15 cellular contexts compared by ENCODE assay signal in genomic region chr16:8623634-8624033, GRCh38. TPM values are rescaled to one million over a fixed set of nuclear protein-coding genes. Genes with fewer than 3 reads are reported as not detected.
A peak's percentile ranks its signal among the peaks of the same experiment; 100 is the strongest.
DNase-seq lines count a peak whose midpoint lies in the region; ATAC-seq and TF ChIP-seq lines count a peak whose summit lies in the region.
"Had no signal": no experiment of that assay in that cellular context is flagged by ENCODE, and none has a peak within 500 bp of the region (broad histone marks: within the 10 kb centered on the region; RNA-seq: fewer than 3 reads in every experiment).

No MANE protein-coding gene starts in this region.

- intact Hi-C loops in CD4-positive, alpha-beta T cell (cut with DNase I, micrococcal nuclease) = loop anchor here (5.0 kb wide), 2 partner anchors 174 to 249 kb away; partner anchors contain the start of genes PMM2 (in 1 of the 2) and TMEM186 (in 1 of the 2)
- intact Hi-C loops in left ventricle myocardium inferior (cut with micrococcal nuclease) = no loop called here

- H2AFZ ChIP-seq in neuron (ENCODE audit: low read depth, low read length) = no peak overlapping the region
- H2AFZ ChIP-seq: parathyroid adenoma had no signal

- CTCF ChIA-PET in CD4-positive, alpha-beta T cell (lab: Charles Lee) = interaction anchor here (0.7 kb wide), 1 partner anchor 120 kb away, joined by 3 read pairs; no protein-coding TSS in a partner anchor

- DNase-seq in CD4-positive, alpha-beta T cell = no peak
- DNase-seq in HT1080 (ENCODE audit: low read depth) (peak; percentile 30), endothelial cell (ENCODE audit: low spot score) (no peak), NCI-H1694 treated with DMSO at 0.1 percent for 48 hours (lab: John Stamatoyannopoulos, UW) (no peak), left ventricle myocardium inferior (no peak), NCI-H187 (lab: John Stamatoyannopoulos, UW) (no peak)
- DNase-seq: activated gamma-delta T cell; DMS79; left ventricle myocardium superior; NCI-H510A; SJCRH30; stimulated activated CD4-positive, alpha-beta T cell treated with anti-CD3 and anti-CD28 coated beads, Interleukin-4, amount 100 ng/mL, for 24 hours had no signal

- no peak for ATAC-seq in CD4-positive, alpha-beta T cell (ENCODE audit: poor library complexity)
- ATAC-seq: left ventricle myocardium superior had no signal

- no peaks in the 10 kb centered on the region for H3K9me3 Mint-ChIP-seq in CD4-positive, alpha-beta T cell
- no peaks in the 10 kb centered on the region for H3K9me3 Mint-ChIP-seq in endothelial cell (ENCODE audit: unreplicated experiment)

- H3K27me3 ChIP-seq in CD4-positive, alpha-beta T cell (ENCODE audit: control insufficient read depth, insufficient read depth, low read length) = no peaks in the 10 kb centered on the region
- H3K27me3 ChIP-seq in neuron (ENCODE audit: insufficient read depth, low read length) = no peaks in the 10 kb centered on the region
- H3K27me3 ChIP-seq in left ventricle myocardium inferior (ENCODE audit: low read depth) = no peaks in the 10 kb centered on the region

- H3K4me1 ChIP-seq in neuron (ENCODE audit: insufficient read depth, low read length) = peaks cover 15% of the 10 kb centered on the region
- H3K4me1 ChIP-seq in left ventricle myocardium inferior = peaks cover 35% of the 10 kb centered on the region
- H3K4me1 ChIP-seq: parathyroid adenoma had no signal

- TF ChIP-seq CTCF in CD4-positive, alpha-beta T cell (IDR thresholded peaks at IDR 0.05) = no peak
- TF ChIP-seq CTCF in endothelial cell (IDR thresholded peaks at IDR 0.05; ENCODE audit: unreplicated experiment) (no peak), left ventricle myocardium inferior (IDR thresholded peaks at IDR 0.05; ENCODE audit: borderline replicate concordance) (no peak)

- H3K4me3 Mint-ChIP-seq in CD4-positive, alpha-beta T cell = peak overlapping the region; percentile 94
- H3K4me3 Mint-ChIP-seq in endothelial cell (ENCODE audit: unreplicated experiment) = peak overlapping the region; percentile 62

- no peak overlapping the region for H3K27ac ChIP-seq in CD4-positive, alpha-beta T cell (ENCODE audit: low read depth, low read length)
- H3K27ac ChIP-seq in left ventricle myocardium inferior (replicated peaks) = no peak overlapping the region
- H3K27ac ChIP-seq: coronary artery, parathyroid adenoma, SJCRH30 had no signal

- H3K27ac Mint-ChIP-seq in CD4-positive, alpha-beta T cell = no peak overlapping the region
- H3K27ac Mint-ChIP-seq in endothelial cell (ENCODE audit: unreplicated experiment) = no peak overlapping the region

- H3K4me1 Mint-ChIP-seq in CD4-positive, alpha-beta T cell (ENCODE audit: low read depth) = peaks cover 35% of the 10 kb centered on the region
- peaks cover 9% of the 10 kb centered on the region for H3K4me1 Mint-ChIP-seq in endothelial cell (ENCODE audit: unreplicated experiment)

- H3K4me3 ChIP-seq in neuron (ENCODE audit: low read length) (peak overlapping the region; percentile 8), left ventricle myocardium inferior (no peak overlapping the region)
- H3K4me3 ChIP-seq: SJCRH30 had no signal

- H3K9me3 ChIP-seq in CD4-positive, alpha-beta T cell (ENCODE audit: control insufficient read depth, low read length) = no peaks in the 10 kb centered on the region
- no peaks in the 10 kb centered on the region for H3K9me3 ChIP-seq in neuron (ENCODE audit: low read length)
- H3K9me3 ChIP-seq in left ventricle myocardium inferior (replicated peaks) = no peaks in the 10 kb centered on the region
- H3K9me3 ChIP-seq: SJCRH30 had no signal

- peaks cover 3% of the 10 kb centered on the region for H3K27me3 Mint-ChIP-seq in CD4-positive, alpha-beta T cell
- H3K27me3 Mint-ChIP-seq in endothelial cell (ENCODE audit: unreplicated experiment) = no peaks in the 10 kb centered on the region

- peaks cover 35% of the 10 kb centered on the region for H3K36me3 ChIP-seq in neuron (ENCODE audit: insufficient read depth, low read length)
- peaks cover 34% of the 10 kb centered on the region for H3K36me3 ChIP-seq in left ventricle myocardium inferior

- H3K36me3 Mint-ChIP-seq in CD4-positive, alpha-beta T cell (ENCODE audit: low read depth) = peaks cover 42% of the 10 kb centered on the region
- H3K36me3 Mint-ChIP-seq in endothelial cell (ENCODE audit: low read depth, unreplicated experiment) = peaks cover 17% of the 10 kb centered on the region

- POLR2A ChIA-PET in CD4-positive, alpha-beta T cell (lab: Charles Lee) = no interaction called here

RNA-seq across cellular contexts. Expression of gene METTL22, which starts 2.1 kb away (rescaled TPM):
- 10 to 100 TPM; 23.2 to 26.5 TPM for total RNA-seq in CD4-positive, alpha-beta T cell
- 17.0 and 25.8 TPM in 2 replicates for total RNA-seq in HT1080 (2014; rRNA removed; shearing (Covaris generic))
- polyA plus RNA-seq in HT1080 (2015; cell fraction: cytosol; rRNA removed) = 15.9 and 21.1 TPM in 2 replicates
- 37.3 and 52.5 TPM in 2 replicates for polyA plus RNA-seq in HT1080 (2015; cell fraction: nucleus; rRNA removed)
- 39.6 TPM for total RNA-seq in endothelial cell (ENCODE audit: unreplicated experiment)
- total RNA-seq in left ventricle myocardium inferior = 27.3 TPM

RNA-seq across cellular contexts. Expression of gene TMEM114, which starts 33.3 kb away (rescaled TPM):
- not detected for total RNA-seq in CD4-positive, alpha-beta T cell
- not detected in 2 replicates for total RNA-seq in HT1080 (2014; rRNA removed; shearing (Covaris generic))
- polyA plus RNA-seq in HT1080 (2015; cell fraction: cytosol; rRNA removed) = not detected in 2 replicates
- polyA plus RNA-seq in HT1080 (2015; cell fraction: nucleus; rRNA removed) = not detected in 2 replicates
- total RNA-seq in endothelial cell (ENCODE audit: unreplicated experiment) (not detected), left ventricle myocardium inferior (not detected)
- total RNA-seq: left ventricle myocardium superior, SJCRH30 had no signal

RNA-seq across cellular contexts. Expression of gene ABAT, which starts 50.8 kb away (rescaled TPM):
- 1 to 10 TPM; 4.1 to 4.4 TPM for total RNA-seq in CD4-positive, alpha-beta T cell
- total RNA-seq in HT1080 (2014; rRNA removed; shearing (Covaris generic)) = not detected in 2 replicates
- 0.07 and 0.15 TPM in 2 replicates for polyA plus RNA-seq in HT1080 (2015; cell fraction: cytosol; rRNA removed)
- polyA plus RNA-seq in HT1080 (2015; cell fraction: nucleus; rRNA removed) = 0.02 and 0.05 TPM in 2 replicates
- total RNA-seq in endothelial cell (ENCODE audit: unreplicated experiment) (1.6 TPM), left ventricle myocardium inferior (14.5 TPM)
